1 cellular context compared by ENCODE assay signal in the genomic region with DNA sequence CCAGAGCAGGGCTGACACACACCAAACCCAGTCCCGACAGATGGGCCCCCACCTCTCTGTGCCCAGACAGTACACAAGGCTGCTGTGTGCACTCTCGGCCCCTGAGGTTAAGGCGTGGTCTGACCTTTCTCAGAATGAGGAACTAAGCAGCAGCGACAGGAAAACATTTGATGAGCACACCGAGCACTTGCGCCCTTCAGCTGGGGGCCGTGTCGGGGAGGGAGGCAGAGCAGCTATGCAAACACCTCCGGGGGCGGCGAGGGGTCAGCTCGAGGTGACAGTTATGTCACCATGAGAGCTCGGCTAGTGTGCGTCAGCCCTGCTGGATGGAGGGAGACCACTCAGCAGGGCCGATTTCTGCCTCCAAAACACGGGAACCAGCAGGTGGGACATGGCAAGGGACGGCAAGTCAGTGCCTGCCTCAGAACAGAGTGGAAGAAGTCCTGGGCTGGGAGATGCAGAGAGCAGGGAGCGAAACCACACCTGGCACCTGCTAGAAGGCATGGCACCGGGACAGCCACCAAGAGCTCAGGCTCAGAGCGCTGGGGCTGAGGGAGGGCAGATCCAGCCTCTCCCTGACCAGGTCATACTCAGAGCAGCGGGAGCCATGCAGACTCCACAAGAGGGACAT.
A peak's percentile ranks its signal among the peaks of the same experiment; 100 is the strongest.
TF ChIP-seq lines count a peak whose summit lies in the region.

No MANE protein-coding gene starts in this region.

TF ChIP-seq in HepG2, 621 proteins besides CTCF, POLR2A, EP300 and RAD21 (continued from another document and continues in another):
- TF ChIP-seq ZNF382 (CRISPR knock-in tag; IDR thresholded peaks at IDR 0.05; ENCODE audit: borderline replicate concordance) (no peak), ZC3H13 (CRISPR knock-in tag; IDR thresholded peaks at IDR 0.05) (peak; percentile 88), PHF5A (CRISPR knock-in tag; IDR thresholded peaks at IDR 0.05; ENCODE audit: low read depth, unreplicated experiment) (no peak), ZSCAN22 (CRISPR knock-in tag; IDR thresholded peaks at IDR 0.05) (no peak), ZNF337 (CRISPR knock-in tag; IDR thresholded peaks at IDR 0.05; ENCODE audit: borderline replicate concordance, low read depth) (peak; percentile 25; the same call in 1 of the 2 replicates), RARA (CRISPR knock-in tag; IDR thresholded peaks at IDR 0.05) (peak; percentile 100), ZMYM3 (CRISPR knock-in tag; IDR thresholded peaks at IDR 0.05) (peak; percentile 85), FOXC1 (CRISPR knock-in tag; IDR thresholded peaks at IDR 0.05; ENCODE audit: borderline replicate concordance) (peak; percentile 78; the same call in 1 of the 2 replicates), PRPF4 (IDR thresholded peaks at IDR 0.05; ENCODE audit: low read depth, low read length, poor library complexity, severe bottlenecking) (no peak), ZNF484 (CRISPR knock-in tag; IDR thresholded peaks at IDR 0.05; ENCODE audit: borderline replicate concordance, low read depth) (no peak), ZNF569 (CRISPR knock-in tag; IDR thresholded peaks at IDR 0.05; ENCODE audit: borderline replicate concordance) (no peak), SP4 (CRISPR knock-in tag; IDR thresholded peaks at IDR 0.05) (peak; percentile 78), FOXP1 (IDR thresholded peaks at IDR 0.05) (no peak), FOXP1 (CRISPR knock-in tag; IDR thresholded peaks at IDR 0.05) (peak; percentile 95), ZNF644 (CRISPR knock-in tag; IDR thresholded peaks at IDR 0.05; ENCODE audit: low read depth) (0 out of 2 replicates have a peak, but pooled peaks have one; percentile 17), ZBTB42 (CRISPR knock-in tag; IDR thresholded peaks at IDR 0.05) (0 out of 2 replicates have a peak, but pooled peaks have one; percentile 25), KLF6 (CRISPR knock-in tag; IDR thresholded peaks at IDR 0.05) (0 out of 2 replicates have a peak, but pooled peaks have one; percentile 60), ZNF577 (CRISPR knock-in tag; IDR thresholded peaks at IDR 0.05; ENCODE audit: borderline replicate concordance, low read depth) (no peak), ISX (CRISPR knock-in tag; conservative IDR thresholded peaks at IDR 0.05) (no peak), HNRNPL (IDR thresholded peaks at IDR 0.05; ENCODE audit: low read depth, low read length) (no peak; the same call in 1 of the 2 replicates), RBAK (CRISPR knock-in tag; IDR thresholded peaks at IDR 0.05) (no peak), ETV6 (CRISPR knock-in tag; conservative IDR thresholded peaks at IDR 0.05) (no peak), YEATS2 (CRISPR knock-in tag; IDR thresholded peaks at IDR 0.05; ENCODE audit: borderline replicate concordance) (peak; percentile 70; the same call in 1 of the 2 replicates), SMARCE1 (IDR thresholded peaks at IDR 0.05; ENCODE audit: borderline replicate concordance) (no peak), SATB2 (CRISPR knock-in tag; IDR thresholded peaks at IDR 0.05) (no peak), ZNF263 (CRISPR knock-in tag; IDR thresholded peaks at IDR 0.05) (peak; percentile 88), ZNF282 (IDR thresholded peaks at IDR 0.05; ENCODE audit: partially characterized antibody) (no peak), ZC3H4 (CRISPR knock-in tag; IDR thresholded peaks at IDR 0.05; ENCODE audit: borderline replicate concordance) (no peak)
- TF ChIP-seq, protein P1, sequence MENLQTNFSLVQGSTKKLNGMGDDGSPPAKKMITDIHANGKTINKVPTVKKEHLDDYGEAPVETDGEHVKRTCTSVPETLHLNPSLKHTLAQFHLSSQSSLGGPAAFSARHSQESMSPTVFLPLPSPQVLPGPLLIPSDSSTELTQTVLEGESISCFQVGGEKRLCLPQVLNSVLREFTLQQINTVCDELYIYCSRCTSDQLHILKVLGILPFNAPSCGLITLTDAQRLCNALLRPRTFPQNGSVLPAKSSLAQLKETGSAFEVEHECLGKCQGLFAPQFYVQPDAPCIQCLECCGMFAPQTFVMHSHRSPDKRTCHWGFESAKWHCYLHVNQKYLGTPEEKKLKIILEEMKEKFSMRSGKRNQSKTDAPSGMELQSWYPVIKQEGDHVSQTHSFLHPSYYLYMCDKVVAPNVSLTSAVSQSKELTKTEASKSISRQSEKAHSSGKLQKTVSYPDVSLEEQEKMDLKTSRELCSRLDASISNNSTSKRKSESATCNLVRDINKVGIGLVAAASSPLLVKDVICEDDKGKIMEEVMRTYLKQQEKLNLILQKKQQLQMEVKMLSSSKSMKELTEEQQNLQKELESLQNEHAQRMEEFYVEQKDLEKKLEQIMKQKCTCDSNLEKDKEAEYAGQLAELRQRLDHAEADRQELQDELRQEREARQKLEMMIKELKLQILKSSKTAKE (CRISPR knock-in tag; IDR thresholded peaks at IDR 0.05; ENCODE audit: borderline replicate concordance): peak; percentile 100
- TF ChIP-seq, protein P2, sequence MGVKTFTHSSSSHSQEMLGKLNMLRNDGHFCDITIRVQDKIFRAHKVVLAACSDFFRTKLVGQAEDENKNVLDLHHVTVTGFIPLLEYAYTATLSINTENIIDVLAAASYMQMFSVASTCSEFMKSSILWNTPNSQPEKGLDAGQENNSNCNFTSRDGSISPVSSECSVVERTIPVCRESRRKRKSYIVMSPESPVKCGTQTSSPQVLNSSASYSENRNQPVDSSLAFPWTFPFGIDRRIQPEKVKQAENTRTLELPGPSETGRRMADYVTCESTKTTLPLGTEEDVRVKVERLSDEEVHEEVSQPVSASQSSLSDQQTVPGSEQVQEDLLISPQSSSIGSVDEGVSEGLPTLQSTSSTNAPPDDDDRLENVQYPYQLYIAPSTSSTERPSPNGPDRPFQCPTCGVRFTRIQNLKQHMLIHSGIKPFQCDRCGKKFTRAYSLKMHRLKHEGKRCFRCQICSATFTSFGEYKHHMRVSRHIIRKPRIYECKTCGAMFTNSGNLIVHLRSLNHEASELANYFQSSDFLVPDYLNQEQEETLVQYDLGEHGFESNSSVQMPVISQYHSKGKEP (CRISPR knock-in tag; IDR thresholded peaks at IDR 0.05): no peak
- TF ChIP-seq, protein P3, sequence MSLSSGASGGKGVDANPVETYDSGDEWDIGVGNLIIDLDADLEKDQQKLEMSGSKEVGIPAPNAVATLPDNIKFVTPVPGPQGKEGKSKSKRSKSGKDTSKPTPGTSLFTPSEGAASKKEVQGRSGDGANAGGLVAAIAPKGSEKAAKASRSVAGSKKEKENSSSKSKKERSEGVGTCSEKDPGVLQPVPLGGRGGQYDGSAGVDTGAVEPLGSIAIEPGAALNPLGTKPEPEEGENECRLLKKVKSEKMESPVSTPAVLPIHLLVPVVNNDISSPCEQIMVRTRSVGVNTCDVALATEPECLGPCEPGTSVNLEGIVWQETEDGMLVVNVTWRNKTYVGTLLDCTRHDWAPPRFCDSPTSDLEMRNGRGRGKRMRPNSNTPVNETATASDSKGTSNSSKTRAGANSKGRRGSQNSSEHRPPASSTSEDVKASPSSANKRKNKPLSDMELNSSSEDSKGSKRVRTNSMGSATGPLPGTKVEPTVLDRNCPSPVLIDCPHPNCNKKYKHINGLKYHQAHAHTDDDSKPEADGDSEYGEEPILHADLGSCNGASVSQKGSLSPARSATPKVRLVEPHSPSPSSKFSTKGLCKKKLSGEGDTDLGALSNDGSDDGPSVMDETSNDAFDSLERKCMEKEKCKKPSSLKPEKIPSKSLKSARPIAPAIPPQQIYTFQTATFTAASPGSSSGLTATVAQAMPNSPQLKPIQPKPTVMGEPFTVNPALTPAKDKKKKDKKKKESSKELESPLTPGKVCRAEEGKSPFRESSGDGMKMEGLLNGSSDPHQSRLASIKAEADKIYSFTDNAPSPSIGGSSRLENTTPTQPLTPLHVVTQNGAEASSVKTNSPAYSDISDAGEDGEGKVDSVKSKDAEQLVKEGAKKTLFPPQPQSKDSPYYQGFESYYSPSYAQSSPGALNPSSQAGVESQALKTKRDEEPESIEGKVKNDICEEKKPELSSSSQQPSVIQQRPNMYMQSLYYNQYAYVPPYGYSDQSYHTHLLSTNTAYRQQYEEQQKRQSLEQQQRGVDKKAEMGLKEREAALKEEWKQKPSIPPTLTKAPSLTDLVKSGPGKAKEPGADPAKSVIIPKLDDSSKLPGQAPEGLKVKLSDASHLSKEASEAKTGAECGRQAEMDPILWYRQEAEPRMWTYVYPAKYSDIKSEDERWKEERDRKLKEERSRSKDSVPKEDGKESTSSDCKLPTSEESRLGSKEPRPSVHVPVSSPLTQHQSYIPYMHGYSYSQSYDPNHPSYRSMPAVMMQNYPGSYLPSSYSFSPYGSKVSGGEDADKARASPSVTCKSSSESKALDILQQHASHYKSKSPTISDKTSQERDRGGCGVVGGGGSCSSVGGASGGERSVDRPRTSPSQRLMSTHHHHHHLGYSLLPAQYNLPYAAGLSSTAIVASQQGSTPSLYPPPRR (CRISPR knock-in tag; IDR thresholded peaks at IDR 0.05; ENCODE audit: borderline replicate concordance): peak; percentile 99
- TF ChIP-seq, protein P4, sequence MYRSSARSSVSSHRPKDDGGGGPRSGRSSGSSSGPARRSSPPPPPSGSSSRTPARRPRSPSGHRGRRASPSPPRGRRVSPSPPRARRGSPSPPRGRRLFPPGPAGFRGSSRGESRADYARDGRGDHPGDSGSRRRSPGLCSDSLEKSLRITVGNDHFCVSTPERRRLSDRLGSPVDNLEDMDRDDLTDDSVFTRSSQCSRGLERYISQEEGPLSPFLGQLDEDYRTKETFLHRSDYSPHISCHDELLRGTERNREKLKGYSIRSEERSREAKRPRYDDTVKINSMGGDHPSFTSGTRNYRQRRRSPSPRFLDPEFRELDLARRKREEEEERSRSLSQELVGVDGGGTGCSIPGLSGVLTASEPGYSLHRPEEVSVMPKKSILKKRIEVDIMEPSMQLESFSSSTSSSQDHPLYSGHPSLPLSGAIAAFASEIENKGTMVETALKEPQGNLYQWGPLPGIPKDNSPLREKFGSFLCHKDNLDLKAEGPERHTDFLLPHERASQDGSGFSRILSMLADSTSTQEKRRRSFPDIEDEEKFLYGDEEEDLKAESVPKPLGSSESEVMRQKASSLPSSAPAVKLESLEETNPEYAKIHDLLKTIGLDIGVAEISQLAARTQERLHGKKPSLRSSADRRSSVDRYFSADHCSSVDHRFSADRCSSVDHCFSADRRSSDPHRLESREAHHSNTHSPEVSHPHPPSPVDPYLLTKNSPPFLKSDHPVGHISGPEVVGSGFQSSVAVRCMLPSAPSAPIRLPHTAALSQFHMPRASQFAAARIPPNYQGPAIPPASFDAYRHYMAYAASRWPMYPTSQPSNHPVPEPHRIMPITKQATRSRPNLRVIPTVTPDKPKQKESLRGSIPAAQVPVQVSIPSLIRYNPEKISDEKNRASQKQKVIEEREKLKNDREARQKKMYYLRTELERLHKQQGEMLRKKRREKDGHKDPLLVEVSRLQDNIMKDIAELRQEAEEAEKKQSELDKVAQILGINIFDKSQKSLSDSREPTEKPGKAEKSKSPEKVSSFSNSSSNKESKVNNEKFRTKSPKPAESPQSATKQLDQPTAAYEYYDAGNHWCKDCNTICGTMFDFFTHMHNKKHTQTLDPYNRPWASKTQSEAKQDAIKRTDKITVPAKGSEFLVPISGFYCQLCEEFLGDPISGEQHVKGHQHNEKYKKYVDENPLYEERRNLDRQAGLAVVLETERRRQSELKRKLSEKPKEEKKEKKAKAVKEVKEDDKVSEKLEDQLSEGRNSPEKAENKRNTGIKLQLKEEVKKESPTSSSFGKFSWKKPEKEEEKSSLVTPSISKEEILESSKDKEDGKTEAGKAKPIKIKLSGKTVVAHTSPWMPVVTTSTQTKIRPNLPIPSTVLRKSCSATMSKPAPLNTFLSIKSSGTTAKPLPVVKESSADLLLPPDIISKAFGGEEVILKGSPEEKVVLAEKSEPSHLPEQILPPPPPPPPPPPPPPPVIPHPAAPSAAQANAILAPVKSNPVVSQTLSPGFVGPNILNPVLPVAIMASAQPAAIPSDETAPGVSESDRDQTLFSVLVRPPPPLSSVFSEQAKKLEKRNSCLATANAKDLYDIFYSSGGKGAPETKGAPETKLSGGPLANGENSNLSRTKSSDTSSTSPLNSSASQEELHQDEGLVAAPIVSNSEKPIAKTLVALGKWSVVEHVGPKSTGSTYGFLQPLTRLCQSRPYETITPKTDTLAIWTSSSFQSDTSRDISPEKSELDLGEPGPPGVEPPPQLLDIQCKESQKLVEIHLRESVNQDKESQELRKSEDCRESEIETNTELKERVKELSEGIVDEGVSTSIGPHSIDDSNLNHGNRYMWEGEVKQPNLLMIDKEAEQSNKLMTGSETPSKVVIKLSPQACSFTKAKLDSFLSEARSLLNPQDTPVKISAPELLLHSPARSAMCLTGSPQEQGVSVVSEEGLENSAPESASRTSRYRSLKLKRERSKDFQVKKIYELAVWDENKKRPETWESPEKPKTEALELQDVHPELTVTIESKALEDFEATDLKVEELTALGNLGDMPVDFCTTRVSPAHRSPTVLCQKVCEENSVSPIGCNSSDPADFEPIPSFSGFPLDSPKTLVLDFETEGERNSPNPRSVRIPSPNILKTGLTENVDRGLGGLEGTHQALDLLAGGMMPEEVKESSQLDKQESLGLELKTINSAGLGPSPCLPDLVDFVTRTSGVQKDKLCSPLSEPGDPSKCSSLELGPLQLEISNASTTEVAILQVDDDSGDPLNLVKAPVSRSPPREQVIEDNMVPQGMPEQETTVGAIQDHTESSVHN (CRISPR knock-in tag; IDR thresholded peaks at IDR 0.05): no peak
- TF ChIP-seq, protein P5, sequence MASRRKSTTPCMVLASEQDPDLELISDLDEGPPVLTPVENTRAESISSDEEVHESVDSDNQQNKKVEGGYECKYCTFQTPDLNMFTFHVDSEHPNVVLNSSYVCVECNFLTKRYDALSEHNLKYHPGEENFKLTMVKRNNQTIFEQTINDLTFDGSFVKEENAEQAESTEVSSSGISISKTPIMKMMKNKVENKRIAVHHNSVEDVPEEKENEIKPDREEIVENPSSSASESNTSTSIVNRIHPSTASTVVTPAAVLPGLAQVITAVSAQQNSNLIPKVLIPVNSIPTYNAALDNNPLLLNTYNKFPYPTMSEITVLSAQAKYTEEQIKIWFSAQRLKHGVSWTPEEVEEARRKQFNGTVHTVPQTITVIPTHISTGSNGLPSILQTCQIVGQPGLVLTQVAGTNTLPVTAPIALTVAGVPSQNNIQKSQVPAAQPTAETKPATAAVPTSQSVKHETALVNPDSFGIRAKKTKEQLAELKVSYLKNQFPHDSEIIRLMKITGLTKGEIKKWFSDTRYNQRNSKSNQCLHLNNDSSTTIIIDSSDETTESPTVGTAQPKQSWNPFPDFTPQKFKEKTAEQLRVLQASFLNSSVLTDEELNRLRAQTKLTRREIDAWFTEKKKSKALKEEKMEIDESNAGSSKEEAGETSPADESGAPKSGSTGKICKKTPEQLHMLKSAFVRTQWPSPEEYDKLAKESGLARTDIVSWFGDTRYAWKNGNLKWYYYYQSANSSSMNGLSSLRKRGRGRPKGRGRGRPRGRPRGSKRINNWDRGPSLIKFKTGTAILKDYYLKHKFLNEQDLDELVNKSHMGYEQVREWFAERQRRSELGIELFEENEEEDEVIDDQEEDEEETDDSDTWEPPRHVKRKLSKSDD (CRISPR knock-in tag; IDR thresholded peaks at IDR 0.05; ENCODE audit: low read depth): peak; percentile 63; the same call in 1 of the 2 replicates
- TF ChIP-seq, protein P6, sequence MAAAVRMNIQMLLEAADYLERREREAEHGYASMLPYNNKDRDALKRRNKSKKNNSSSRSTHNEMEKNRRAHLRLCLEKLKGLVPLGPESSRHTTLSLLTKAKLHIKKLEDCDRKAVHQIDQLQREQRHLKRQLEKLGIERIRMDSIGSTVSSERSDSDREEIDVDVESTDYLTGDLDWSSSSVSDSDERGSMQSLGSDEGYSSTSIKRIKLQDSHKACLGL (CRISPR knock-in tag; IDR thresholded peaks at IDR 0.05): 0 out of 2 replicates have a peak, but pooled peaks have one; percentile 61
- TF ChIP-seq, protein P7, sequence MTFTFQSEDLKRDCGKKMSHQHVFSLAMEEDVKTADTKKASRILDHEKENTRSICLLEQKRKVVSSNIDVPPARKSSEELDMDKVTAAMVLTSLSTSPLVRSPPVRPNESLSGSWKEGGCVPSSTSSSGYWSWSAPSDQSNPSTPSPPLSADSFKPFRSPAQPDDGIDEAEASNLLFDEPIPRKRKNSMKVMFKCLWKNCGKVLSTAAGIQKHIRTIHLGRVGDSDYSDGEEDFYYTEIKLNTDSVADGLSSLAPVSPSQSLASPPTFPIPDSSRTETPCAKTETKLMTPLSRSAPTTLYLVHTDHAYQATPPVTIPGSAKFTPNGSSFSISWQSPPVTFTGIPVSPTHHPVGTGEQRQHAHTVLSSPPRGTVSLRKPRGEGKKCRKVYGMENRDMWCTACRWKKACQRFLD (CRISPR knock-in tag; IDR thresholded peaks at IDR 0.05; ENCODE audit: borderline replicate concordance): 0 out of 2 replicates have a peak, but pooled peaks have one; percentile 57
